ENCODE assay signal across 1 cellular context in the genomic region with DNA sequence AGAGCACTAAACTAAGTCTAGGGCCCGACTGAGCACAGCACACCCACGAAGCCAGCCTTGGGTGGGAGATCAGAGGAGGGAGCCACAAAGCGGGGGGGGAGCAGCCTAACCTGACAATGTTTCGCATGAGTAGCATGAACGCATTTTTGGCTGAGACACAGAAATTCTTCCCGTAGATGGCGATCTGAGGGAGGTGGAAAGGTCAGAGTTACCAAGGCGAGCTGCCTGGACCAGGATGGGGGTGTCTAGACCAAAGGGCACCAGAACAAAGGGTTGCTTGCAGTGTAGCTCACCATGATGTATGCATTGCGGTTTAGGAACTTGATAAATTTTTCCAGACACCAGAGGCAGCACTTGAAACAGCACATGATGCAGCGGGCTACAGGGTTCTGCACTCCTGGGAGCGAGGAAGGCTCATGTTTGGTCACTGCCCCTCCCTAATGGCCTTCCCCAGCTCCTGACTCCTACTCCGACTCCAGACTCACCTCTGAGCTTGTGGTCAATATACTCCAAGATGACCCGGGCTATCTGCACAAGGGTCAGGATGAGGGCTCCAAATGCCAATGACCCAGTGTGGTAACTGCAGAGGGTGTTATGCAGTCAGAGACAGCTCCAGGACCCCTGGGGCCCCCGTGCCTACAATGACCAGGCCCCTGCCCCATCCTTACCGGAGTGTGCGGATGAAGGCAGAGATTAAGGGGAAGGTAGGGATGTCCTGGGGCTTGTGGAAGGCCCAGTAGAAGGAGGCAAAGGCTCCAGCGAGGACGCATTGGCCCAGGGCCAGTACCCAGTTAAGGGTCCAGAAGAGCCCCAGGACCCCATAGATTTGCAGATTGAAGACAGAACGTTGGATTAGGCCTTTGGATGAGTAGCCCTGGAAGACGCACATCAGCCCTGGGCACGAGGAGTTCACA.
TF ChIP-seq lines count a peak whose summit lies in the region.

No MANE protein-coding gene starts in this region.

TF ChIP-seq in HepG2, 621 proteins besides CTCF, POLR2A, EP300 and RAD21 (continued from another document and continues in another):
- TF ChIP-seq, protein P1, sequence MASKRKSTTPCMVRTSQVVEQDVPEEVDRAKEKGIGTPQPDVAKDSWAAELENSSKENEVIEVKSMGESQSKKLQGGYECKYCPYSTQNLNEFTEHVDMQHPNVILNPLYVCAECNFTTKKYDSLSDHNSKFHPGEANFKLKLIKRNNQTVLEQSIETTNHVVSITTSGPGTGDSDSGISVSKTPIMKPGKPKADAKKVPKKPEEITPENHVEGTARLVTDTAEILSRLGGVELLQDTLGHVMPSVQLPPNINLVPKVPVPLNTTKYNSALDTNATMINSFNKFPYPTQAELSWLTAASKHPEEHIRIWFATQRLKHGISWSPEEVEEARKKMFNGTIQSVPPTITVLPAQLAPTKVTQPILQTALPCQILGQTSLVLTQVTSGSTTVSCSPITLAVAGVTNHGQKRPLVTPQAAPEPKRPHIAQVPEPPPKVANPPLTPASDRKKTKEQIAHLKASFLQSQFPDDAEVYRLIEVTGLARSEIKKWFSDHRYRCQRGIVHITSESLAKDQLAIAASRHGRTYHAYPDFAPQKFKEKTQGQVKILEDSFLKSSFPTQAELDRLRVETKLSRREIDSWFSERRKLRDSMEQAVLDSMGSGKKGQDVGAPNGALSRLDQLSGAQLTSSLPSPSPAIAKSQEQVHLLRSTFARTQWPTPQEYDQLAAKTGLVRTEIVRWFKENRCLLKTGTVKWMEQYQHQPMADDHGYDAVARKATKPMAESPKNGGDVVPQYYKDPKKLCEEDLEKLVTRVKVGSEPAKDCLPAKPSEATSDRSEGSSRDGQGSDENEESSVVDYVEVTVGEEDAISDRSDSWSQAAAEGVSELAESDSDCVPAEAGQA (IDR thresholded peaks at IDR 0.05; ENCODE audit: low read depth): peak; percentile 69
- TF ChIP-seq, protein P1 (CRISPR knock-in tag; IDR thresholded peaks at IDR 0.05; ENCODE audit: borderline replicate concordance): no peak
- TF ChIP-seq FLYWCH1 (CRISPR knock-in tag; IDR thresholded peaks at IDR 0.05) (no peak), AKAP8 (CRISPR knock-in tag; IDR thresholded peaks at IDR 0.05) (no peak; the same call in none of the 2 replicates), ZSCAN21 (CRISPR knock-in tag; IDR thresholded peaks at IDR 0.05; ENCODE audit: borderline replicate concordance) (no peak), ZNF331 (CRISPR knock-in tag; IDR thresholded peaks at IDR 0.05) (peak; percentile 94), SETDB1 (CRISPR knock-in tag; IDR thresholded peaks at IDR 0.05; ENCODE audit: borderline replicate concordance) (no peak), ZNF24 (IDR thresholded peaks at IDR 0.05) (no peak), SMYD3 (CRISPR knock-in tag; IDR thresholded peaks at IDR 0.05) (no peak), NFYB (CRISPR knock-in tag; IDR thresholded peaks at IDR 0.05) (no peak), ZNF33A (CRISPR knock-in tag; IDR thresholded peaks at IDR 0.05; ENCODE audit: borderline replicate concordance) (no peak), ZNF264 (CRISPR knock-in tag; IDR thresholded peaks at IDR 0.05) (peak; percentile 90), HOXA3 (CRISPR knock-in tag; IDR thresholded peaks at IDR 0.05) (peak; percentile 89), ISX (CRISPR knock-in tag; conservative IDR thresholded peaks at IDR 0.05) (no peak), SATB2 (CRISPR knock-in tag; IDR thresholded peaks at IDR 0.05) (no peak), NFE2 (CRISPR knock-in tag; IDR thresholded peaks at IDR 0.05) (no peak), TEAD3 (CRISPR knock-in tag; optimal IDR thresholded peaks at IDR 0.05; ENCODE audit: borderline replicate concordance) (peak; percentile 90), ZNF775 (CRISPR knock-in tag; IDR thresholded peaks at IDR 0.05; ENCODE audit: borderline replicate concordance) (no peak), SP140L (CRISPR knock-in tag; IDR thresholded peaks at IDR 0.05; ENCODE audit: borderline replicate concordance) (no peak), ZZZ3 (CRISPR knock-in tag; IDR thresholded peaks at IDR 0.05; ENCODE audit: borderline replicate concordance) (no peak), ZNF101 (CRISPR knock-in tag; IDR thresholded peaks at IDR 0.05; ENCODE audit: borderline replicate concordance, low read depth) (no peak), ZNF776 (CRISPR knock-in tag; IDR thresholded peaks at IDR 0.05) (no peak), ZNF367 (CRISPR knock-in tag; IDR thresholded peaks at IDR 0.05; ENCODE audit: borderline replicate concordance) (no peak), ZNF737 (CRISPR knock-in tag; IDR thresholded peaks at IDR 0.05; ENCODE audit: borderline replicate concordance) (peak; percentile 25; the same call in 1 of the 2 replicates), ZNF782 (CRISPR knock-in tag; IDR thresholded peaks at IDR 0.05; ENCODE audit: borderline replicate concordance) (no peak), ZNF83 (CRISPR knock-in tag; IDR thresholded peaks at IDR 0.05; ENCODE audit: borderline replicate concordance) (no peak), ZMAT3 (CRISPR knock-in tag; conservative IDR thresholded peaks at IDR 0.05) (0 out of 2 replicates have a peak, but pooled peaks have one; percentile 56), RORA (CRISPR knock-in tag; IDR thresholded peaks at IDR 0.05) (no peak), ZNF550 (CRISPR knock-in tag; IDR thresholded peaks at IDR 0.05; ENCODE audit: borderline replicate concordance) (no peak; the same call in 1 of the 2 replicates), ZNF746 (CRISPR knock-in tag; IDR thresholded peaks at IDR 0.05) (peak; percentile 63; the same call in 1 of the 2 replicates), ZNF569 (CRISPR knock-in tag; IDR thresholded peaks at IDR 0.05; ENCODE audit: borderline replicate concordance) (no peak), CENPX (CRISPR knock-in tag; IDR thresholded peaks at IDR 0.05) (no peak), ZMYM2 (CRISPR knock-in tag; IDR thresholded peaks at IDR 0.05) (peak; percentile 2; the same call in 1 of the 2 replicates), HNRNPL (IDR thresholded peaks at IDR 0.05; ENCODE audit: low read depth, low read length) (no peak)
- TF ChIP-seq, protein P2, sequence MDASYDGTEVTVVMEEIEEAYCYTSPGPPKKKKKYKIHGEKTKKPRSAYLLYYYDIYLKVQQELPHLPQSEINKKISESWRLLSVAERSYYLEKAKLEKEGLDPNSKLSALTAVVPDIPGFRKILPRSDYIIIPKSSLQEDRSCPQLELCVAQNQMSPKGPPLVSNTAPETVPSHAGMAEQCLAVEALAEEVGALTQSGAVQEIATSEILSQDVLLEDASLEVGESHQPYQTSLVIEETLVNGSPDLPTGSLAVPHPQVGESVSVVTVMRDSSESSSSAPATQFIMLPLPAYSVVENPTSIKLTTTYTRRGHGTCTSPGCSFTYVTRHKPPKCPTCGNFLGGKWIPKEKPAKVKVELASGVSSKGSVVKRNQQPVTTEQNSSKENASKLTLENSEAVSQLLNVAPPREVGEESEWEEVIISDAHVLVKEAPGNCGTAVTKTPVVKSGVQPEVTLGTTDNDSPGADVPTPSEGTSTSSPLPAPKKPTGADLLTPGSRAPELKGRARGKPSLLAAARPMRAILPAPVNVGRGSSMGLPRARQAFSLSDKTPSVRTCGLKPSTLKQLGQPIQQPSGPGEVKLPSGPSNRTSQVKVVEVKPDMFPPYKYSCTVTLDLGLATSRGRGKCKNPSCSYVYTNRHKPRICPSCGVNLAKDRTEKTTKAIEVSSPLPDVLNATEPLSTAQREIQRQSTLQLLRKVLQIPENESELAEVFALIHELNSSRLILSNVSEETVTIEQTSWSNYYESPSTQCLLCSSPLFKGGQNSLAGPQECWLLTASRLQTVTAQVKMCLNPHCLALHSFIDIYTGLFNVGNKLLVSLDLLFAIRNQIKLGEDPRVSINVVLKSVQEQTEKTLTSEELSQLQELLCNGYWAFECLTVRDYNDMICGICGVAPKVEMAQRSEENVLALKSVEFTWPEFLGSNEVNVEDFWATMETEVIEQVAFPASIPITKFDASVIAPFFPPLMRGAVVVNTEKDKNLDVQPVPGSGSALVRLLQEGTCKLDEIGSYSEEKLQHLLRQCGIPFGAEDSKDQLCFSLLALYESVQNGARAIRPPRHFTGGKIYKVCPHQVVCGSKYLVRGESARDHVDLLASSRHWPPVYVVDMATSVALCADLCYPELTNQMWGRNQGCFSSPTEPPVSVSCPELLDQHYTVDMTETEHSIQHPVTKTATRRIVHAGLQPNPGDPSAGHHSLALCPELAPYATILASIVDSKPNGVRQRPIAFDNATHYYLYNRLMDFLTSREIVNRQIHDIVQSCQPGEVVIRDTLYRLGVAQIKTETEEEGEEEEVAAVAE (CRISPR knock-in tag; IDR thresholded peaks at IDR 0.05; ENCODE audit: borderline replicate concordance): 0 out of 2 replicates have a peak, but pooled peaks have one; percentile 22
- TF ChIP-seq, protein P3, sequence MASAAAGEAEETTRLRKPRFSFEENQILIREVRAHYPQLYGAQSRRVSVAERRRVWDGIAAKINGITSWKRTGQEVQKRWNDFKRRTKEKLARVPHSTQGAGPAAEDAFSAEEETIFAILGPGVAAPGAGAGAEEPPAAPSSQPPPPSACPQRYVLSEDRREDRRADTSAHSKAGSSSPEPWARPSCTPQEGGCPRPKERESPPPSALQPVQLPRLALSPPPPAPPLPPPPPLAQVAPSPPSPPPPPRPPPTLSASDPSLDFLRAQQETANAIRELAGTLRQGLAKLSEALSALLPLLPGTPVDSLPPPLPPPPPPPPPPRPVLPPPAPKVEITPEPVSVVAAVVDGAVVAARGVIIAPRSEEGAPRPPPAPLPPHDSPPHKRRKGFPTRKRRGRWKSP (CRISPR knock-in tag; IDR thresholded peaks at IDR 0.05): peak; percentile 61; the same call in 1 of the 2 replicates
- TF ChIP-seq, protein P4, sequence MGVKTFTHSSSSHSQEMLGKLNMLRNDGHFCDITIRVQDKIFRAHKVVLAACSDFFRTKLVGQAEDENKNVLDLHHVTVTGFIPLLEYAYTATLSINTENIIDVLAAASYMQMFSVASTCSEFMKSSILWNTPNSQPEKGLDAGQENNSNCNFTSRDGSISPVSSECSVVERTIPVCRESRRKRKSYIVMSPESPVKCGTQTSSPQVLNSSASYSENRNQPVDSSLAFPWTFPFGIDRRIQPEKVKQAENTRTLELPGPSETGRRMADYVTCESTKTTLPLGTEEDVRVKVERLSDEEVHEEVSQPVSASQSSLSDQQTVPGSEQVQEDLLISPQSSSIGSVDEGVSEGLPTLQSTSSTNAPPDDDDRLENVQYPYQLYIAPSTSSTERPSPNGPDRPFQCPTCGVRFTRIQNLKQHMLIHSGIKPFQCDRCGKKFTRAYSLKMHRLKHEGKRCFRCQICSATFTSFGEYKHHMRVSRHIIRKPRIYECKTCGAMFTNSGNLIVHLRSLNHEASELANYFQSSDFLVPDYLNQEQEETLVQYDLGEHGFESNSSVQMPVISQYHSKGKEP (CRISPR knock-in tag; IDR thresholded peaks at IDR 0.05): no peak
- TF ChIP-seq, protein P5, sequence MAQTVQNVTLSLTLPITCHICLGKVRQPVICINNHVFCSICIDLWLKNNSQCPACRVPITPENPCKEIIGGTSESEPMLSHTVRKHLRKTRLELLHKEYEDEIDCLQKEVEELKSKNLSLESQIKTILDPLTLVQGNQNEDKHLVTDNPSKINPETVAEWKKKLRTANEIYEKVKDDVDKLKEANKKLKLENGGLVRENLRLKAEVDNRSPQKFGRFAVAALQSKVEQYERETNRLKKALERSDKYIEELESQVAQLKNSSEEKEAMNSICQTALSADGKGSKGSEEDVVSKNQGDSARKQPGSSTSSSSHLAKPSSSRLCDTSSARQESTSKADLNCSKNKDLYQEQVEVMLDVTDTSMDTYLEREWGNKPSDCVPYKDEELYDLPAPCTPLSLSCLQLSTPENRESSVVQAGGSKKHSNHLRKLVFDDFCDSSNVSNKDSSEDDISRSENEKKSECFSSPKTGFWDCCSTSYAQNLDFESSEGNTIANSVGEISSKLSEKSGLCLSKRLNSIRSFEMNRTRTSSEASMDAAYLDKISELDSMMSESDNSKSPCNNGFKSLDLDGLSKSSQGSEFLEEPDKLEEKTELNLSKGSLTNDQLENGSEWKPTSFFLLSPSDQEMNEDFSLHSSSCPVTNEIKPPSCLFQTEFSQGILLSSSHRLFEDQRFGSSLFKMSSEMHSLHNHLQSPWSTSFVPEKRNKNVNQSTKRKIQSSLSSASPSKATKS (CRISPR knock-in tag; IDR thresholded peaks at IDR 0.05): no peak
- TF ChIP-seq, protein P6, sequence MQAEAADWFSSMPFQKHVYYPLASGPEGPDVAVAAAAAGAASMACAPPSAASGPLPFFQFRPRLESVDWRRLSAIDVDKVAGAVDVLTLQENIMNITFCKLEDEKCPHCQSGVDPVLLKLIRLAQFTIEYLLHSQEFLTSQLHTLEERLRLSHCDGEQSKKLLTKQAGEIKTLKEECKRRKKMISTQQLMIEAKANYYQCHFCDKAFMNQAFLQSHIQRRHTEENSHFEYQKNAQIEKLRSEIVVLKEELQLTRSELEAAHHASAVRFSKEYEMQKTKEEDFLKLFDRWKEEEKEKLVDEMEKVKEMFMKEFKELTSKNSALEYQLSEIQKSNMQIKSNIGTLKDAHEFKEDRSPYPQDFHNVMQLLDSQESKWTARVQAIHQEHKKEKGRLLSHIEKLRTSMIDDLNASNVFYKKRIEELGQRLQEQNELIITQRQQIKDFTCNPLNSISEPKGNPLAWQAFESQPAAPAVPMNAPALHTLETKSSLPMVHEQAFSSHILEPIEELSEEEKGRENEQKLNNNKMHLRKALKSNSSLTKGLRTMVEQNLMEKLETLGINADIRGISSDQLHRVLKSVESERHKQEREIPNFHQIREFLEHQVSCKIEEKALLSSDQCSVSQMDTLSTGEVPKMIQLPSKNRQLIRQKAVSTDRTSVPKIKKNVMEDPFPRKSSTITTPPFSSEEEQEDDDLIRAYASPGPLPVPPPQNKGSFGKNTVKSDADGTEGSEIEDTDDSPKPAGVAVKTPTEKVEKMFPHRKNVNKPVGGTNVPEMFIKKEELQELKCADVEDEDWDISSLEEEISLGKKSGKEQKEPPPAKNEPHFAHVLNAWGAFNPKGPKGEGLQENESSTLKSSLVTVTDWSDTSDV (CRISPR knock-in tag; IDR thresholded peaks at IDR 0.05): no peak
